In genomic region chr2:132979339-132980093, GRCh38 we compare ENCODE assay signal across 18 cellular contexts.
A peak's percentile ranks its signal among the peaks of the same experiment; 100 is the strongest.
DNase-seq lines count a peak whose midpoint lies in the region; ATAC-seq and TF ChIP-seq lines count a peak whose summit lies in the region.
"Had no signal": no experiment of that assay in that cellular context is flagged by ENCODE, and none has a peak within 500 bp of the region (broad histone marks: within the 10 kb centered on the region; RNA-seq: fewer than 3 reads in every experiment).

No MANE protein-coding gene starts in this region.

- intact Hi-C loops in A673 (cut with micrococcal nuclease; ENCODE audit: unreplicated experiment) = loop anchor here (10.0 kb wide), 1 partner anchor 305 kb away; the partner anchor contains the start of gene LYPD1

- CTCF ChIA-PET in A673 (lab: Charles Lee) = no interaction called here

- no peaks in the 10 kb centered on the region for H3K27me3 ChIP-seq in A673 (replicated peaks; ENCODE audit: insufficient read depth, low read depth, low read length, poor library complexity)
- H3K27me3 ChIP-seq: foreskin keratinocyte, SJCRH30 had no signal

- no peaks in the 10 kb centered on the region for H3K36me3 ChIP-seq in A673 (ENCODE audit: insufficient read depth, low read length, poor library complexity, severe bottlenecking)
- H3K36me3 ChIP-seq: SJCRH30 had no signal

- H3K36me3 Mint-ChIP-seq in brain = no peaks in the 10 kb centered on the region

- peak; percentile 46 for ATAC-seq in GM18873 (IDR thresholded peaks at IDR 0.05; ENCODE audit: low FRiP score, unreplicated experiment)
- peak; percentile 62 for ATAC-seq in GM21423 (IDR thresholded peaks at IDR 0.05; ENCODE audit: unreplicated experiment)
- peak; percentile 60 for ATAC-seq in HG03108 (IDR thresholded peaks at IDR 0.05; ENCODE audit: unreplicated experiment)
- ATAC-seq in GM21367 (IDR thresholded peaks at IDR 0.05; ENCODE audit: unreplicated experiment) = no peak
- ATAC-seq in HG03378 (IDR thresholded peaks at IDR 0.05; ENCODE audit: unreplicated experiment) = no peak
- ATAC-seq: foreskin keratinocyte had no signal

- H3K27ac Mint-ChIP-seq in brain = peak overlapping the region in 3 of 5 experiments; percentile 17 to 87 (median 33)
- H3K27ac Mint-ChIP-seq: activated T-cell treated with anti-CD3 and anti-CD28 coated beads, Interleukin-2, amount 50 U/mL, for 72 hours; nephron had no signal

- H3K4me1 Mint-ChIP-seq in brain = peaks cover 43% of the 10 kb centered on the region

- no peaks in the 10 kb centered on the region for H3K9me3 ChIP-seq in A673 (ENCODE audit: low read depth, low read length, poor library complexity, severe bottlenecking)
- H3K9me3 ChIP-seq: SJCRH30 had no signal

- BruUV-seq in A673 (replicated peaks; lab: Mats Ljungman, UMichigan) = no TSS peak

- no peak for DNase-seq in A673 (ENCODE audit: low spot score)
- no peak for DNase-seq in NCI-H1417 treated with DMSO at 0.1 percent for 48 hours (lab: John Stamatoyannopoulos, UW)
- DNase-seq: activated CD4-positive, alpha-beta T cell treated with anti-CD3 and anti-CD28 coated beads, Interleukin-2, amount 50 U/mL, for 4 hours; activated T-cell treated with anti-CD3 and anti-CD28 coated beads, Interleukin-2, amount 50 U/mL, for 72 hours; cerebellar nuclear complex; foreskin keratinocyte; NCI-H1694 treated with DMSO at 0.1 percent for 48 hours; NCI-H446 treated with DMSO at 0.1 percent for 48 hours; SJCRH30; stimulated activated CD4-positive, alpha-beta T cell treated with anti-CD3 and anti-CD28 coated beads, Interleukin-15, amount 100 ng/mL, for 24 hours had no signal

- TF ChIP-seq CTCF in brain (conservative IDR thresholded peaks at IDR 0.05) (no peak), A673 (conservative IDR thresholded peaks at IDR 0.05; ENCODE audit: low read depth, low read length) (no peak)

- H3K27ac ChIP-seq in A673 (ENCODE audit: low read depth, low read length, poor library complexity, severe bottlenecking) = no peak overlapping the region
- H3K27ac ChIP-seq: foreskin keratinocyte, SJCRH30 had no signal

- POLR2A ChIA-PET in A673 (lab: Charles Lee; ENCODE audit: low non-redundant PET) = no interaction called here

- H3K4me1 ChIP-seq in A673 (ENCODE audit: insufficient read depth, low read length, poor library complexity, severe bottlenecking) = peaks cover 48% of the 10 kb centered on the region
- H3K4me1 ChIP-seq: foreskin keratinocyte, SJCRH30 had no signal

- no peak overlapping the region for H3K4me3 ChIP-seq in A673 (ENCODE audit: low read depth, low read length, poor library complexity, severe bottlenecking)
- H3K4me3 ChIP-seq: lung, SJCRH30 had no signal

- H3K27me3 Mint-ChIP-seq in brain = peaks cover 3% of the 10 kb centered on the region

- peak overlapping the region in 1 of 5 experiments; percentile 14 for H3K4me3 Mint-ChIP-seq in brain
- H3K4me3 Mint-ChIP-seq: activated T-cell treated with anti-CD3 and anti-CD28 coated beads, Interleukin-2, amount 50 U/mL, for 72 hours; nephron had no signal

- peaks cover 0 to 10% (median 0%) of the 10 kb centered on the region in 5 experiments for H3K9me3 Mint-ChIP-seq in brain
- H3K9me3 Mint-ChIP-seq: nephron had no signal

Comparison
In these comparisons a context has a peak if more than half of its experiments do, and no peak if none do; other contexts are left out.
1. ATAC-seq: peak in GM18873 (single experiment), GM21423 (single experiment) and HG03108 (single experiment); none in GM21367 (single experiment) and HG03378 (single experiment).